ENCODE assay signal across 16 cellular contexts in the genomic region with DNA sequence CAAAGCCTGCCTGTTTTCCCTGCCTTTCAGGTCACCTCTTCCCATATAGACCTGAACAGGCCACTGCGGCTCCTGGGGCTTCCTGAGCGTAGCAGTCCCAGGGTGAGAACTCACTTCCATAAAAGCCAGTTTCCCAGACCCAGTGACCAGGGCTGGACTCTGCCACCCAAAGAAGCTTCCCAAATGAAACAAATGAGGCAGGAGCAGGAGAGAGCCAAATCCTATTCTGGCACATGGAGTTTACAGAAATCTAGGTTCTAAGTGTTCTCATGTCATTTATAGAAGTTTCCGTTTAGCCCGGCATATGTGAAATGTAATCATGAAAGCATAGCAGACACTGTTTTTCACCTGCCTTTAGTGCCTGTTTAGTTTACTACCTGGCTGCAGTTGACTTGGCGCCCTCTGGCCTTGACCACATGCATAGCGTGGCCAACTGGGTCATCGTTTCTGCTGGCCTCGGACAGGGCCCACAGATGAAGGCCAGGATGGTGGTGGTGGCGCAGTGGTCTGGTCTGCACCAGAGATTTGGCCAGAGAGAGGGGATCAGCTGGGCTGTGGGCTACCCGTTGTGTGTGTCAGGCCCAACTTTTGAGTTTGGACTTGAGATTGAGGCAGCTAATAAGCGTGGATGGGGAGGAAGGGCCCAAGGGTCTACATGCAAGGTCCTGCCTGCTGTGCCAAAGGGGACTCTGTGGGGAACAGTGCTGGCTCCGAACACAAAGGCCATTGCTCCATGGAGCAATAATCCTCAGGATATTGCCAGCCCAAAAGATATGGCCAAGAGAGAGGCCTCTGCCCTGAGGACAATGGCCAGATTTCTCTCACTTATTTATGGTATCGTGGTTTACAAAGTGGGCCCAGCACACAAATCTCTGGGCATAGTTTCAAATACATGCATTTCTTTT. TPM values are rescaled to one million over a fixed set of nuclear protein-coding genes. Genes with fewer than 3 reads are reported as not detected.
DNase-seq lines count a peak whose midpoint lies in the region; ATAC-seq and TF ChIP-seq lines count a peak whose summit lies in the region.
"Had no signal": no experiment of that assay in that cellular context is flagged by ENCODE, and none has a peak within 500 bp of the region (broad histone marks: within the 10 kb centered on the region; RNA-seq: fewer than 3 reads in every experiment).

No MANE protein-coding gene starts in this region.

- H3K79me1 ChIP-seq in neuronal stem cell (ENCODE audit: low read depth, low read length): no peaks in the 10 kb centered on the region

- DNase-seq in GM13977 (ENCODE audit: low spot score): no peak
- DNase-seq in SK-N-MC (ENCODE audit: low read depth, low spot score): no peak
- DNase-seq in neuronal stem cell (ENCODE audit: low spot score): no peak
- no peak for DNase-seq in stimulated activated CD4-positive, alpha-beta T cell treated with anti-CD3 and anti-CD28 coated beads, Interleukin-2, amount 100 ng/mL, for 24 hours
- no peak for DNase-seq in NCI-H82 treated with DMSO at 0.1 percent for 48 hours (lab: John Stamatoyannopoulos, UW; ENCODE audit: unreplicated experiment)
- DNase-seq: activated CD8-positive, alpha-beta T cell treated with anti-CD3 and anti-CD28 coated beads for 36 hours; activated naive CD4-positive, alpha-beta T cell treated with Interleukin-2 at 50 U/mL for 16 hours; colonic mucosa; left cardiac atrium; occipital lobe; Peyer's patch; stimulated activated CD4-positive, alpha-beta T cell treated with anti-CD3 and anti-CD28 coated beads, Interleukin-15, amount 100 ng/mL, for 24 hours; T-helper 9 cell had no signal

- TF ChIP-seq CTCF in GM13977 (IDR thresholded peaks at IDR 0.05; ENCODE audit: extremely low read depth, insufficient read depth, missing control alignments) (peak; percentile 8), gastroesophageal sphincter (IDR thresholded peaks at IDR 0.05) (no peak)

- in situ Hi-C loops in GM13977 (cut with MboI; ENCODE audit: low pct_unique_long_range_greater_than_20kb, low sequenced_read_pairs, unreplicated experiment): no loop called here

- peaks cover 4% of the 10 kb centered on the region; the same call in 1 of the 2 replicates for H3K36me3 ChIP-seq in SK-N-MC (ENCODE audit: insufficient read depth, low read length)
- H3K36me3 ChIP-seq in gastroesophageal sphincter: peaks cover 0 to 3% of the 10 kb centered on the region in 2 donors
- H3K36me3 ChIP-seq in stomach smooth muscle (ENCODE audit: control insufficient read depth in 2 of 2, insufficient read depth in 2 of 2, low read length in 2 of 2): peaks cover 0 to 3% of the 10 kb centered on the region in 2 donors
- H3K36me3 ChIP-seq in neuronal stem cell (replicated peaks in 1 of 2; ENCODE audit: control insufficient read depth in 2 of 2, insufficient read depth in 2 of 2, low read length in 2 of 2): no peaks in the 10 kb centered on the region
- H3K36me3 ChIP-seq: colonic mucosa, Peyer's patch had no signal

- H2AK5ac ChIP-seq in neuronal stem cell (ENCODE audit: low read depth, low read length): no peak overlapping the region

- no peak overlapping the region for H2BK120ac ChIP-seq in neuronal stem cell (ENCODE audit: low read depth, low read length)

- H3K9me3 ChIP-seq in SK-N-MC (ENCODE audit: low read depth, low read length): no peaks in the 10 kb centered on the region
- H3K9me3 ChIP-seq in gastroesophageal sphincter: no peaks in the 10 kb centered on the region
- H3K9me3 ChIP-seq in stomach smooth muscle (ENCODE audit: control insufficient read depth in 2 of 2, low read length in 2 of 2): no peaks in the 10 kb centered on the region
- H3K9me3 ChIP-seq in neuronal stem cell (replicated peaks in 1 of 2; ENCODE audit: control insufficient read depth in 2 of 2, insufficient read depth in 1 of 2, low read depth in 1 of 2, low read length in 2 of 2): no peaks in the 10 kb centered on the region
- H3K9me3 ChIP-seq: colonic mucosa, Peyer's patch had no signal

- no peak overlapping the region for H4K91ac ChIP-seq in neuronal stem cell (ENCODE audit: low read depth, low read length, poor library complexity)

- no peak overlapping the region for H3K4ac ChIP-seq in neuronal stem cell (ENCODE audit: low read length)

- H3K9ac ChIP-seq in SK-N-MC (ENCODE audit: insufficient read length): no peak overlapping the region
- no peak overlapping the region for H3K9ac ChIP-seq in stomach smooth muscle (ENCODE audit: low read length in 2 of 2)
- no peak overlapping the region for H3K9ac ChIP-seq in neuronal stem cell (ENCODE audit: low read depth, low read length, poor library complexity)

- peak overlapping the region; percentile 75 for H3K27ac ChIP-seq in SK-N-MC
- H3K27ac ChIP-seq in gastroesophageal sphincter: peak overlapping the region; percentile 75 to 98 (median 90)
- H3K27ac ChIP-seq in stomach smooth muscle (ENCODE audit: low read length): peak overlapping the region; percentile 82
- H3K27ac ChIP-seq in neuronal stem cell (replicated peaks; ENCODE audit: low read length): no peak overlapping the region
- H3K27ac ChIP-seq: colonic mucosa had no signal

- WGBS in gastroesophageal sphincter (ENCODE audit: low coverage in 1 of 2), 2 donors: 56 to 75% methylated on average over 5 to 7 of the region's 13 CpGs
- WGBS in neuronal stem cell (ENCODE audit: extremely low coverage in 2 of 2, insufficient read length in 2 of 2, insufficient replicate concordance in 1 of 2), 2 donors: no CpG with 5 or more reads among the region's 13 CpGs

- H3K23ac ChIP-seq in neuronal stem cell (ENCODE audit: low read depth, low read length, poor library complexity): no peak overlapping the region

- no peak overlapping the region for H2BK5ac ChIP-seq in neuronal stem cell (ENCODE audit: low read length)

- no peak overlapping the region for H3K4me2 ChIP-seq in neuronal stem cell (ENCODE audit: insufficient read depth, low read length, poor library complexity, severe bottlenecking)

- no peaks in the 10 kb centered on the region for H3K27me3 ChIP-seq in gastroesophageal sphincter
- no peaks in the 10 kb centered on the region for H3K27me3 ChIP-seq in stomach smooth muscle (ENCODE audit: control insufficient read depth in 1 of 2, insufficient read depth in 2 of 2, low read length in 2 of 2)
- peaks cover 0 to 99% (median 63%) of the 10 kb centered on the region in 3 experiments for H3K27me3 ChIP-seq in neuronal stem cell (ENCODE audit: control insufficient read depth in 3 of 3, insufficient read depth in 3 of 3, low read depth in 1 of 3, low read length in 3 of 3)
- H3K27me3 ChIP-seq: colonic mucosa, Peyer's patch had no signal

- no peak overlapping the region for H3K18ac ChIP-seq in neuronal stem cell (ENCODE audit: low read length)

- no peak overlapping the region for H4K8ac ChIP-seq in neuronal stem cell (ENCODE audit: low read depth, low read length)

- H2BK12ac ChIP-seq in neuronal stem cell (ENCODE audit: low read length): no peak overlapping the region

- TF ChIP-seq EP300 in gastroesophageal sphincter (IDR thresholded peaks at IDR 0.05): no peak

- TF ChIP-seq POLR2A in gastroesophageal sphincter (IDR thresholded peaks at IDR 0.05): no peak

- no peak overlapping the region for H2BK15ac ChIP-seq in neuronal stem cell (ENCODE audit: low read length)

- H2AFZ ChIP-seq in neuronal stem cell (ENCODE audit: low read length): no peak overlapping the region

- no peak overlapping the region for H3K14ac ChIP-seq in neuronal stem cell (ENCODE audit: low read length)

- H3K4me3 ChIP-seq in SK-N-MC: no peak overlapping the region
- H3K4me3 ChIP-seq in gastroesophageal sphincter: no peak overlapping the region
- H3K4me3 ChIP-seq in stomach smooth muscle (ENCODE audit: low read length in 2 of 2): peak overlapping the region; percentile 20 to 47
- H3K4me3 ChIP-seq in neuronal stem cell (ENCODE audit: low read length in 2 of 2): no peak overlapping the region
- H3K4me3 ChIP-seq: colonic mucosa, Peyer's patch had no signal

- no peak for ATAC-seq in gastroesophageal sphincter
- ATAC-seq in HG02642 (IDR thresholded peaks at IDR 0.05; ENCODE audit: poor library complexity, unreplicated experiment): no peak
- ATAC-seq: activated CD8-positive, alpha-beta T cell treated with anti-CD3 and anti-CD28 coated beads for 36 hours had no signal

- H3K4me1 ChIP-seq in gastroesophageal sphincter (peaks cover 30 to 100% (median 71%) of the 10 kb centered on the region in 3 donors), stomach smooth muscle (ENCODE audit: control insufficient read depth, insufficient read depth, low read length) (peaks cover 79% of the 10 kb centered on the region), neuronal stem cell (ENCODE audit: control insufficient read depth in 2 of 2, insufficient read depth in 1 of 2, low read depth in 1 of 2, low read length in 2 of 2) (no peaks in the 10 kb centered on the region)

RNA-seq across cellular contexts. Expression of gene NFIX, which starts 43.3 kb away (rescaled TPM):
- total RNA-seq in gastroesophageal sphincter: 100 to 1,000 TPM in 1 of 4 donors, 10 to 100 TPM in 3; 44.7 to 145 (median 72.4) TPM
- 0.07 TPM for polyA plus RNA-seq in neuronal stem cell (2013, experiment 1 of 2)
- polyA plus RNA-seq in neuronal stem cell (2013, experiment 2 of 2): 0.07 TPM

Comparison
In these comparisons a context has a peak if more than half of its experiments do, and no peak if none do; other contexts are left out.
1. H3K4me3 ChIP-seq: peak in stomach smooth muscle (2 of 2); none in SK-N-MC (single experiment), gastroesophageal sphincter (0 of 2) and neuronal stem cell (0 of 2).